In the genomic region with DNA sequence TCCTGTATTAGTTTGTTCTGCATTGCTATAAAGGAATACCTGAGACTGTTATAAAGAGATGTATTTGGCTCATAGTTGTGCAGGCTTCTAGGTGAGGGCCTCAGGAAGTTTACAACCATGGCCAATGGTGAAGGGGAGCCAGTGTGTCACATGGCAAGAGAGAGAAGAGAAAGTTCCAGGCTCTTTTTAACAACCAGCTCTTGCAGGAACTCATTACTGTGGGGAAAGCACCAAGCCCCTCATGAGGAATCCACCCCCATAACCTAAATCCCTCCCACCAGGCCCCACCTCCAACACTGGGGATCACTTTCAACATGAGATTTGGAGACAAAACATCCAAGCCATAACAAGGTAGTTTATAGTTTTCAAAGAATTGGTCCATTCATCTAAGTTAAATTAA, we compare ENCODE assay signal across 18 cellular contexts. TPM values are rescaled to one million over a fixed set of nuclear protein-coding genes. Genes with fewer than 3 reads are reported as not detected.
DNase-seq lines count a peak whose midpoint lies in the region; ATAC-seq, FAIRE-seq and TF ChIP-seq lines count a peak whose summit lies in the region.
"Had no signal": no experiment of that assay in that cellular context is flagged by ENCODE, and none has a peak within 500 bp of the region (broad histone marks: within the 10 kb centered on the region; RNA-seq: fewer than 3 reads in every experiment).

No MANE protein-coding gene starts in this region.

- no peak for TF ChIP-seq POLR2A in HepG2 (IDR thresholded peaks at IDR 0.05; ENCODE audit: insufficient read depth in 1 of 2, low read depth in 2 of 2, low read length in 2 of 2)

- H3K27me3 ChIP-seq in HepG2 (ENCODE audit: control insufficient read depth in 1 of 2, insufficient read depth in 2 of 2, low read length in 2 of 2): no peaks in the 10 kb centered on the region
- H3K27me3 ChIP-seq: left lung, right lobe of liver had no signal

- TF ChIP-seq EP300 in HepG2 (IDR thresholded peaks at IDR 0.05; ENCODE audit: low read depth in 2 of 2, low read length in 2 of 2): no peak
- TF ChIP-seq EP300 in HepG2 (CRISPR knock-in tag; IDR thresholded peaks at IDR 0.05; ENCODE audit: borderline replicate concordance): no peak

- H3K4me1 Mint-ChIP-seq in activated naive CD4-positive, alpha-beta T cell treated with anti-CD3 and anti-CD28 coated beads, Interleukin-2, amount 10 ng/mL, durations not matched to agents 7 days and 5 days: peaks cover 29% of the 10 kb centered on the region
- peaks cover 28% of the 10 kb centered on the region for H3K4me1 Mint-ChIP-seq in activated CD8-positive, alpha-beta T cell treated with anti-CD3 and anti-CD28 coated beads, Interleukin-2, amount 10 ng/mL, durations not matched to agents 7 days and 5 days (ENCODE audit: low read depth)
- H3K4me1 Mint-ChIP-seq in stimulated activated naive CD8-positive, alpha-beta T cell treated with anti-CD3 and anti-CD28 coated beads, Interleukin-15, Interleukin-2, amounts not matched to agents 100 ng/mL and 50 ng/mL, for 24 hours (ENCODE audit: low read depth): peaks cover 34% of the 10 kb centered on the region

- POLR2A ChIA-PET in activated CD8-positive, alpha-beta T cell treated with anti-CD3 and anti-CD28 coated beads, Interleukin-2, amount 10 ng/mL, durations not matched to agents 7 days and 5 days (lab: Charles Lee): interaction anchor here (0.8 to 3.2 kb wide), 9 partner anchors 8 to 44 kb away, joined by 3 to 22 read pairs (median 4); partner anchors contain the start of genes SNIP1 and ZC3H12A
- POLR2A ChIA-PET in HepG2 (lab: Yijun Ruan, JAX): no interaction called here

- TF ChIP-seq RAD21 in HepG2 (CRISPR knock-in tag; IDR thresholded peaks at IDR 0.05): no peak

- peaks cover 8% of the 10 kb centered on the region for H3K9me3 Mint-ChIP-seq in activated naive CD4-positive, alpha-beta T cell treated with anti-CD3 and anti-CD28 coated beads, Interleukin-2, amount 10 ng/mL, durations not matched to agents 7 days and 5 days
- H3K9me3 Mint-ChIP-seq in activated CD8-positive, alpha-beta T cell treated with anti-CD3 and anti-CD28 coated beads, Interleukin-2, amount 10 ng/mL, durations not matched to agents 7 days and 5 days (ENCODE audit: insufficient read depth): peaks cover 16% of the 10 kb centered on the region
- no peaks in the 10 kb centered on the region for H3K9me3 Mint-ChIP-seq in stimulated activated naive CD8-positive, alpha-beta T cell treated with anti-CD3 and anti-CD28 coated beads, Interleukin-15, Interleukin-2, amounts not matched to agents 100 ng/mL and 50 ng/mL, for 24 hours
- H3K9me3 Mint-ChIP-seq: IgD-negative memory B cell had no signal

- 0 out of 2 replicates have a peak overlapping the region, but pooled peaks have one; percentile 1 for H3K4me2 ChIP-seq in HepG2 (ENCODE audit: low read depth, low read length)

- no peak overlapping the region for H3K9ac ChIP-seq in HepG2 (ENCODE audit: insufficient read depth, low read depth, low read length)

- H4K20me1 ChIP-seq in HepG2 (ENCODE audit: insufficient read depth, low read length): no peaks in the 10 kb centered on the region

- no peaks in the 10 kb centered on the region for H3K36me3 Mint-ChIP-seq in activated naive CD4-positive, alpha-beta T cell treated with anti-CD3 and anti-CD28 coated beads, Interleukin-2, amount 10 ng/mL, durations not matched to agents 7 days and 5 days
- peaks cover 29% of the 10 kb centered on the region for H3K36me3 Mint-ChIP-seq in activated CD8-positive, alpha-beta T cell treated with anti-CD3 and anti-CD28 coated beads, Interleukin-2, amount 10 ng/mL, durations not matched to agents 7 days and 5 days (ENCODE audit: low read depth)
- H3K36me3 Mint-ChIP-seq in stimulated activated naive CD8-positive, alpha-beta T cell treated with anti-CD3 and anti-CD28 coated beads, Interleukin-15, Interleukin-2, amounts not matched to agents 100 ng/mL and 50 ng/mL, for 24 hours (ENCODE audit: low read depth): peaks cover 4% of the 10 kb centered on the region

- no peaks in the 10 kb centered on the region for H3K36me3 ChIP-seq in HepG2 (replicated peaks in 1 of 2; ENCODE audit: control insufficient read depth in 1 of 2, insufficient read depth in 2 of 2, low read length in 2 of 2)
- H3K36me3 ChIP-seq: left lung, right lobe of liver had no signal

- H3K4me3 ChIP-seq in HepG2 (replicated peaks in 1 of 3; ENCODE audit: insufficient read depth in 1 of 3, low read depth in 2 of 3, low read length in 3 of 3): no peak overlapping the region
- no peak overlapping the region for H3K4me3 ChIP-seq in coronary artery
- H3K4me3 ChIP-seq: left lung, right lobe of liver had no signal

- DNase-seq in activated naive CD4-positive, alpha-beta T cell treated with anti-CD3 and anti-CD28 coated beads, Interleukin-2, amount 10 ng/mL, durations not matched to agents 7 days and 5 days: peak; percentile 21
- no peak for DNase-seq in activated naive CD4-positive, alpha-beta T cell treated with anti-CD3 and anti-CD28 coated beads, Interleukin-2, amount 50 U/mL, for 16 hours
- DNase-seq in activated CD8-positive, alpha-beta T cell treated with anti-CD3 and anti-CD28 coated beads, Interleukin-2, amount 10 ng/mL, durations not matched to agents 7 days and 5 days: peak; percentile 23
- no peak for DNase-seq in HepG2 (ENCODE audit: low spot score)
- DNase-seq in DMS114 treated with DMSO at 0.1 percent for 48 hours (lab: John Stamatoyannopoulos, UW; ENCODE audit: unreplicated experiment): no peak
- no peak for DNase-seq in coronary artery (ENCODE audit: low spot score)
- DNase-seq: dermis blood vessel endothelial cell, HCEC 1CT, left lung, midbrain, NCI-H1930, NCI-H446 had no signal

- no TSS peak for BruUV-seq in HepG2 (replicated peaks; lab: Mats Ljungman, UMichigan)

- H3K4me1 ChIP-seq in HepG2 (ENCODE audit: insufficient read depth, low read length): peaks cover 11% of the 10 kb centered on the region

- H2AFZ ChIP-seq in HepG2 (ENCODE audit: low read length): no peak overlapping the region

- peak overlapping the region; percentile 71 for H3K4me3 Mint-ChIP-seq in activated naive CD4-positive, alpha-beta T cell treated with anti-CD3 and anti-CD28 coated beads, Interleukin-2, amount 10 ng/mL, durations not matched to agents 7 days and 5 days
- H3K4me3 Mint-ChIP-seq in activated CD8-positive, alpha-beta T cell treated with anti-CD3 and anti-CD28 coated beads, Interleukin-2, amount 10 ng/mL, durations not matched to agents 7 days and 5 days: peak overlapping the region; percentile 83
- H3K4me3 Mint-ChIP-seq in stimulated activated naive CD8-positive, alpha-beta T cell treated with anti-CD3 and anti-CD28 coated beads, Interleukin-15, Interleukin-2, amounts not matched to agents 100 ng/mL and 50 ng/mL, for 24 hours: peak overlapping the region; percentile 89

- FAIRE-seq in HepG2 (lab: Jason Lieb, UNC): no peak
- FAIRE-seq: frontal cortex had no signal

- CTCF ChIA-PET in activated naive CD4-positive, alpha-beta T cell treated with anti-CD3 and anti-CD28 coated beads, Interleukin-2, amount 10 ng/mL, durations not matched to agents 7 days and 5 days (lab: Charles Lee): interaction anchor here (1.0 kb wide), 1 partner anchor 162 kb away, joined by 3 read pairs; no protein-coding TSS in a partner anchor
- CTCF ChIA-PET in activated CD8-positive, alpha-beta T cell treated with anti-CD3 and anti-CD28 coated beads, Interleukin-2, amount 10 ng/mL, durations not matched to agents 7 days and 5 days (lab: Charles Lee): interaction anchor here (1.2 to 1.6 kb wide), 4 partner anchors 11 to 162 kb away, joined by 3 to 5 read pairs (median 4); no protein-coding TSS in a partner anchor
- CTCF ChIA-PET in HepG2 (lab: Yijun Ruan, JAX; ENCODE audit: low intra/inter-chr PET ratio, low total read pairs): no interaction called here

- no peaks in the 10 kb centered on the region for H3K9me3 ChIP-seq in HepG2 (ENCODE audit: low read length)
- H3K9me3 ChIP-seq: left lung, right lobe of liver had no signal

- H3K79me2 ChIP-seq in HepG2 (ENCODE audit: insufficient read depth, low read length): no peaks in the 10 kb centered on the region

- no peak overlapping the region for H3K27ac ChIP-seq in HepG2 (ENCODE audit: extremely low read length, insufficient read depth, low read length)
- no peak overlapping the region for H3K27ac ChIP-seq in coronary artery
- H3K27ac ChIP-seq: epithelial cell of prostate, left lung had no signal

- intact Hi-C loops in HepG2 (cut with micrococcal nuclease; ENCODE audit: unreplicated experiment): no loop called here

- in situ Hi-C loops in HepG2 (cut with HindIII; ENCODE audit: extremely low pct_ligation_motif_present, low pct_unique_long_range_greater_than_20kb): no loop called here

- TF ChIP-seq CTCF in HepG2 (CRISPR knock-in tag; IDR thresholded peaks at IDR 0.05): no peak
- no peak for TF ChIP-seq CTCF in coronary artery (IDR thresholded peaks at IDR 0.05)

- ATAC-seq in activated CD8-positive, alpha-beta T cell treated with anti-CD3 and anti-CD28 coated beads, Interleukin-2, amount 10 ng/mL, durations not matched to agents 7 days and 5 days: no peak
- ATAC-seq in HepG2 (no peak), HG02610 (IDR thresholded peaks at IDR 0.05; ENCODE audit: unreplicated experiment) (no peak)
- ATAC-seq: left lung had no signal

- H3K27ac Mint-ChIP-seq in activated naive CD4-positive, alpha-beta T cell treated with anti-CD3 and anti-CD28 coated beads, Interleukin-2, amount 10 ng/mL, durations not matched to agents 7 days and 5 days: peak overlapping the region; percentile 78
- peak overlapping the region; percentile 96 for H3K27ac Mint-ChIP-seq in activated CD8-positive, alpha-beta T cell treated with anti-CD3 and anti-CD28 coated beads, Interleukin-2, amount 10 ng/mL, durations not matched to agents 7 days and 5 days
- peak overlapping the region; percentile 88 for H3K27ac Mint-ChIP-seq in stimulated activated naive CD8-positive, alpha-beta T cell treated with anti-CD3 and anti-CD28 coated beads, Interleukin-15, Interleukin-2, amounts not matched to agents 100 ng/mL and 50 ng/mL, for 24 hours

- H3K27me3 Mint-ChIP-seq in activated naive CD4-positive, alpha-beta T cell treated with anti-CD3 and anti-CD28 coated beads, Interleukin-2, amount 10 ng/mL, durations not matched to agents 7 days and 5 days: peaks cover 4% of the 10 kb centered on the region
- H3K27me3 Mint-ChIP-seq in activated CD8-positive, alpha-beta T cell treated with anti-CD3 and anti-CD28 coated beads, Interleukin-2, amount 10 ng/mL, durations not matched to agents 7 days and 5 days (ENCODE audit: low read depth): no peaks in the 10 kb centered on the region
- H3K27me3 Mint-ChIP-seq in stimulated activated naive CD8-positive, alpha-beta T cell treated with anti-CD3 and anti-CD28 coated beads, Interleukin-15, Interleukin-2, amounts not matched to agents 100 ng/mL and 50 ng/mL, for 24 hours: no peaks in the 10 kb centered on the region

RNA-seq across cellular contexts. Expression of gene MEAF6, which starts 5.0 kb away (rescaled TPM):
- 10 to 100 TPM; 70.8 to 73.0 TPM for total RNA-seq in activated CD8-positive, alpha-beta T cell treated with anti-CD3 and anti-CD28 coated beads, Interleukin-2, amount 10 ng/mL, durations not matched to agents 7 days and 5 days
- 45.6 and 67.6 TPM in 2 replicates for total RNA-seq in HepG2 (2016; rRNA removed; fragmentation: Illumina TruSeq; extraction: Trizol)
- total RNA-seq in HepG2 (2016; cell fraction: cytosol; rRNA removed; fragmentation: Illumina TruSeq; extraction: Trizol; ENCODE audit: low read depth): 19.8 and 20.4 TPM in 2 replicates
- total RNA-seq in HepG2 (2016; cell fraction: insoluble cytoplasmic fraction; rRNA removed; fragmentation: Illumina TruSeq; extraction: Trizol): 47.7 and 62.7 TPM in 2 replicates
- 37.7 and 38.7 TPM in 2 replicates for total RNA-seq in HepG2 (2016; cell fraction: membrane; rRNA removed; fragmentation: Illumina TruSeq; extraction: Trizol)
- 28.0 and 36.7 TPM in 2 replicates for total RNA-seq in HepG2 (2016; cell fraction: nucleus; rRNA removed; fragmentation: Illumina TruSeq; extraction: Trizol)
- 24.6 and 29.5 TPM in 2 replicates for polyA plus RNA-seq in HepG2 (2011; rRNA removed)
- 16.3 and 30.1 TPM in 2 replicates for polyA plus RNA-seq in HepG2 (2011; cell fraction: cytosol; rRNA removed)
- 17.5 and 23.0 TPM in 2 replicates for polyA plus RNA-seq in HepG2 (2011; cell fraction: nucleus; rRNA removed)
- polyA plus RNA-seq in HepG2 (2012): 26.8 and 30.1 TPM in 2 replicates
- polyA plus RNA-seq in HepG2 (2016; cell fraction: cytosol; fragmentation: Illumina TruSeq; extraction: Trizol; ENCODE audit: low read depth): 19.7 and 22.4 TPM in 2 replicates
- polyA plus RNA-seq in HepG2 (2016; cell fraction: insoluble cytoplasmic fraction; fragmentation: Illumina TruSeq; extraction: Trizol; ENCODE audit: low read depth): 79.9 and 89.9 TPM in 2 replicates
- 34.2 and 35.5 TPM in 2 replicates for polyA plus RNA-seq in HepG2 (2016; cell fraction: membrane; fragmentation: Illumina TruSeq; extraction: Trizol; ENCODE audit: low read depth)
- polyA plus RNA-seq in HepG2 (2016; cell fraction: nucleus; fragmentation: Illumina TruSeq; extraction: Trizol; ENCODE audit: insufficient read depth, low read depth): 43.7 and 52.2 TPM in 2 replicates
- polyA minus RNA-seq in HepG2 (2011; rRNA and poly(A)+ RNA removed; ENCODE audit: low replicate concordance): 5.8 and 11.9 TPM in 2 replicates
- 13.2 and 14.9 TPM in 2 replicates for polyA minus RNA-seq in HepG2 (2011; cell fraction: cytosol; rRNA and poly(A)+ RNA removed)
- 37.2 and 43.1 TPM in 2 replicates for polyA minus RNA-seq in HepG2 (2011; cell fraction: nucleus; rRNA and poly(A)+ RNA removed)

RNA-seq across cellular contexts. Expression of gene SNIP1, which starts 34.5 kb away (rescaled TPM):
- total RNA-seq in activated CD8-positive, alpha-beta T cell treated with anti-CD3 and anti-CD28 coated beads, Interleukin-2, amount 10 ng/mL, durations not matched to agents 7 days and 5 days: 10 to 100 TPM; 24.1 to 27.7 TPM
- total RNA-seq in HepG2 (2016; rRNA removed; fragmentation: Illumina TruSeq; extraction: Trizol): 10.9 and 11.2 TPM in 2 replicates
- total RNA-seq in HepG2 (2016; cell fraction: cytosol; rRNA removed; fragmentation: Illumina TruSeq; extraction: Trizol; ENCODE audit: low read depth): 0.71 and 1.1 TPM in 2 replicates
- 9.9 and 10.7 TPM in 2 replicates for total RNA-seq in HepG2 (2016; cell fraction: insoluble cytoplasmic fraction; rRNA removed; fragmentation: Illumina TruSeq; extraction: Trizol)
- total RNA-seq in HepG2 (2016; cell fraction: membrane; rRNA removed; fragmentation: Illumina TruSeq; extraction: Trizol): 3.6 and 4.2 TPM in 2 replicates
- total RNA-seq in HepG2 (2016; cell fraction: nucleus; rRNA removed; fragmentation: Illumina TruSeq; extraction: Trizol): 11.2 and 16.1 TPM in 2 replicates
- polyA plus RNA-seq in HepG2 (2011; rRNA removed): 5.5 and 6.2 TPM in 2 replicates
- 4.2 and 4.9 TPM in 2 replicates for polyA plus RNA-seq in HepG2 (2011; cell fraction: cytosol; rRNA removed)
- polyA plus RNA-seq in HepG2 (2011; cell fraction: nucleus; rRNA removed): 8.6 and 12.5 TPM in 2 replicates
- 5.8 and 6.5 TPM in 2 replicates for polyA plus RNA-seq in HepG2 (2012)
- 0.38 and 0.57 TPM in 2 replicates for polyA plus RNA-seq in HepG2 (2016; cell fraction: cytosol; fragmentation: Illumina TruSeq; extraction: Trizol; ENCODE audit: low read depth)
- polyA plus RNA-seq in HepG2 (2016; cell fraction: insoluble cytoplasmic fraction; fragmentation: Illumina TruSeq; extraction: Trizol; ENCODE audit: low read depth): 12.0 and 14.1 TPM in 2 replicates
- 1.2 and 1.6 TPM in 2 replicates for polyA plus RNA-seq in HepG2 (2016; cell fraction: membrane; fragmentation: Illumina TruSeq; extraction: Trizol; ENCODE audit: low read depth)
- polyA plus RNA-seq in HepG2 (2016; cell fraction: nucleus; fragmentation: Illumina TruSeq; extraction: Trizol; ENCODE audit: insufficient read depth, low read depth): 13.5 and 14.6 TPM in 2 replicates
- polyA minus RNA-seq in HepG2 (2011; rRNA and poly(A)+ RNA removed; ENCODE audit: low replicate concordance): 4.4 and 8.2 TPM in 2 replicates
- polyA minus RNA-seq in HepG2 (2011; cell fraction: cytosol; rRNA and poly(A)+ RNA removed): 6.9 and 7.6 TPM in 2 replicates
- 21.8 and 22.1 TPM in 2 replicates for polyA minus RNA-seq in HepG2 (2011; cell fraction: nucleus; rRNA and poly(A)+ RNA removed)

RNA-seq across cellular contexts. Expression of gene DNALI1, which starts 37.1 kb away (rescaled TPM):
- total RNA-seq in activated CD8-positive, alpha-beta T cell treated with anti-CD3 and anti-CD28 coated beads, Interleukin-2, amount 10 ng/mL, durations not matched to agents 7 days and 5 days: not detected
- total RNA-seq in HepG2 (2016; rRNA removed; fragmentation: Illumina TruSeq; extraction: Trizol): 0.42 and 0.52 TPM in 2 replicates
- total RNA-seq in HepG2 (2016; cell fraction: cytosol; rRNA removed; fragmentation: Illumina TruSeq; extraction: Trizol; ENCODE audit: low read depth): not detected in 2 replicates
- total RNA-seq in HepG2 (2016; cell fraction: insoluble cytoplasmic fraction; rRNA removed; fragmentation: Illumina TruSeq; extraction: Trizol): 0.24 and 0.62 TPM in 2 replicates
- total RNA-seq in HepG2 (2016; cell fraction: membrane; rRNA removed; fragmentation: Illumina TruSeq; extraction: Trizol): 0.14 and 0.28 TPM in 2 replicates
- 0.47 TPM in 1 of 2 replicates, not detected in the other for total RNA-seq in HepG2 (2016; cell fraction: nucleus; rRNA removed; fragmentation: Illumina TruSeq; extraction: Trizol)
- polyA plus RNA-seq in HepG2 (2011; rRNA removed): 0.70 and 0.93 TPM in 2 replicates
- 0.31 and 0.53 TPM in 2 replicates for polyA plus RNA-seq in HepG2 (2011; cell fraction: cytosol; rRNA removed)
- polyA plus RNA-seq in HepG2 (2011; cell fraction: nucleus; rRNA removed): 2.0 and 2.8 TPM in 2 replicates
- polyA plus RNA-seq in HepG2 (2012): 1.1 and 2.8 TPM in 2 replicates
- 0.09 and 0.32 TPM in 2 replicates for polyA plus RNA-seq in HepG2 (2016; cell fraction: cytosol; fragmentation: Illumina TruSeq; extraction: Trizol; ENCODE audit: low read depth)
- polyA plus RNA-seq in HepG2 (2016; cell fraction: insoluble cytoplasmic fraction; fragmentation: Illumina TruSeq; extraction: Trizol; ENCODE audit: low read depth): 0.59 and 0.83 TPM in 2 replicates
- 0.06 and 0.19 TPM in 2 replicates for polyA plus RNA-seq in HepG2 (2016; cell fraction: membrane; fragmentation: Illumina TruSeq; extraction: Trizol; ENCODE audit: low read depth)
- 0.29 and 0.63 TPM in 2 replicates for polyA plus RNA-seq in HepG2 (2016; cell fraction: nucleus; fragmentation: Illumina TruSeq; extraction: Trizol; ENCODE audit: insufficient read depth, low read depth)
- polyA minus RNA-seq in HepG2 (2011; rRNA and poly(A)+ RNA removed; ENCODE audit: low replicate concordance): 1.0 TPM in 1 of 2 replicates, not detected in the other
- polyA minus RNA-seq in HepG2 (2011; cell fraction: cytosol; rRNA and poly(A)+ RNA removed): not detected in 2 replicates
- 0.64 and 0.99 TPM in 2 replicates for polyA minus RNA-seq in HepG2 (2011; cell fraction: nucleus; rRNA and poly(A)+ RNA removed)
- polyA plus RNA-seq: IgD-negative memory B cell had no signal

RNA-seq across cellular contexts. Expression of gene ZC3H12A, which starts 45.2 kb away (rescaled TPM):
- total RNA-seq in activated CD8-positive, alpha-beta T cell treated with anti-CD3 and anti-CD28 coated beads, Interleukin-2, amount 10 ng/mL, durations not matched to agents 7 days and 5 days: 10 to 100 TPM; 15.1 to 17.8 TPM
- 4.2 and 6.8 TPM in 2 replicates for total RNA-seq in HepG2 (2016; rRNA removed; fragmentation: Illumina TruSeq; extraction: Trizol)
- total RNA-seq in HepG2 (2016; cell fraction: cytosol; rRNA removed; fragmentation: Illumina TruSeq; extraction: Trizol; ENCODE audit: low read depth): 1.2 and 1.8 TPM in 2 replicates
- total RNA-seq in HepG2 (2016; cell fraction: insoluble cytoplasmic fraction; rRNA removed; fragmentation: Illumina TruSeq; extraction: Trizol): 3.9 and 5.9 TPM in 2 replicates
- 2.6 and 3.2 TPM in 2 replicates for total RNA-seq in HepG2 (2016; cell fraction: membrane; rRNA removed; fragmentation: Illumina TruSeq; extraction: Trizol)
- total RNA-seq in HepG2 (2016; cell fraction: nucleus; rRNA removed; fragmentation: Illumina TruSeq; extraction: Trizol): 8.0 and 8.9 TPM in 2 replicates
- 13.3 and 21.1 TPM in 2 replicates for polyA plus RNA-seq in HepG2 (2011; rRNA removed)
- polyA plus RNA-seq in HepG2 (2011; cell fraction: cytosol; rRNA removed): 11.9 and 13.7 TPM in 2 replicates
- polyA plus RNA-seq in HepG2 (2011; cell fraction: nucleus; rRNA removed): 45.8 and 63.2 TPM in 2 replicates
- polyA plus RNA-seq in HepG2 (2012): 3.7 and 6.2 TPM in 2 replicates
- polyA plus RNA-seq in HepG2 (2016; cell fraction: cytosol; fragmentation: Illumina TruSeq; extraction: Trizol; ENCODE audit: low read depth): 0.97 and 1.0 TPM in 2 replicates
- polyA plus RNA-seq in HepG2 (2016; cell fraction: insoluble cytoplasmic fraction; fragmentation: Illumina TruSeq; extraction: Trizol; ENCODE audit: low read depth): 5.6 and 5.9 TPM in 2 replicates
- 2.2 and 2.6 TPM in 2 replicates for polyA plus RNA-seq in HepG2 (2016; cell fraction: membrane; fragmentation: Illumina TruSeq; extraction: Trizol; ENCODE audit: low read depth)
- polyA plus RNA-seq in HepG2 (2016; cell fraction: nucleus; fragmentation: Illumina TruSeq; extraction: Trizol; ENCODE audit: insufficient read depth, low read depth): 17.0 and 18.8 TPM in 2 replicates
- polyA minus RNA-seq in HepG2 (2011; rRNA and poly(A)+ RNA removed; ENCODE audit: low replicate concordance): 12.1 and 39.9 TPM in 2 replicates
- polyA minus RNA-seq in HepG2 (2011; cell fraction: cytosol; rRNA and poly(A)+ RNA removed): 5.1 and 5.8 TPM in 2 replicates
- polyA minus RNA-seq in HepG2 (2011; cell fraction: nucleus; rRNA and poly(A)+ RNA removed): 8.0 and 14.0 TPM in 2 replicates

Comparison
In these comparisons a context has a peak if more than half of its experiments do, and no peak if none do; other contexts are left out.
1. DNase-seq: peak in activated naive CD4-positive, alpha-beta T cell treated with anti-CD3 and anti-CD28 coated beads, Interleukin-2, amount 10 ng/mL, durations not matched to agents 7 days and 5 days (single experiment) and activated CD8-positive, alpha-beta T cell treated with anti-CD3 and anti-CD28 coated beads, Interleukin-2, amount 10 ng/mL, durations not matched to agents 7 days and 5 days (single experiment); none in activated naive CD4-positive, alpha-beta T cell treated with anti-CD3 and anti-CD28 coated beads, Interleukin-2, amount 50 U/mL, for 16 hours (single experiment), HepG2 (single experiment), DMS114 treated with DMSO at 0.1 percent for 48 hours (single experiment) and coronary artery (single experiment).
2. Peak in every context shown above with its lines, with median percentiles within 50 percentile points of each other: H3K27ac Mint-ChIP-seq and H3K4me3 Mint-ChIP-seq.